Comparison of ENCODE assay signal across 1 cellular context in genomic region chr2:223865124-223865523, GRCh38.
TF ChIP-seq lines count a peak whose summit lies in the region.

No MANE protein-coding gene starts in this region.

TF ChIP-seq in GM23338, 12 proteins besides CTCF, POLR2A, EP300 and RAD21:
- TF ChIP-seq ZNF462 (CRISPR knock-in tag; IDR thresholded peaks at IDR 0.05), result no peak
- no peak for TF ChIP-seq NANOG (IDR thresholded peaks at IDR 0.05; ENCODE audit: borderline replicate concordance)
- TF ChIP-seq ZNF114 (CRISPR knock-in tag; IDR thresholded peaks at IDR 0.05), result no peak
- TF ChIP-seq EZH2phosphoT487 (IDR thresholded peaks at IDR 0.05; ENCODE audit: unreplicated experiment), result no peak
- no peak for TF ChIP-seq JUNB (IDR thresholded peaks at IDR 0.05; ENCODE audit: unreplicated experiment)
- no peak for TF ChIP-seq ETS1 (IDR thresholded peaks at IDR 0.05)
- no peak for TF ChIP-seq CREB1 (CRISPR knock-in tag; IDR thresholded peaks at IDR 0.05; ENCODE audit: low read depth)
- TF ChIP-seq REST (IDR thresholded peaks at IDR 0.05; ENCODE audit: unreplicated experiment), result no peak
- no peak for TF ChIP-seq EZH2 (IDR thresholded peaks at IDR 0.05; ENCODE audit: low read depth, unreplicated experiment)
- TF ChIP-seq ZNF331 (CRISPR knock-in tag; IDR thresholded peaks at IDR 0.05; ENCODE audit: low read depth), result no peak
- TF ChIP-seq POLR2AphosphoS5 (IDR thresholded peaks at IDR 0.05; ENCODE audit: low read depth), result no peak
- TF ChIP-seq STAT1 (IDR thresholded peaks at IDR 0.05; ENCODE audit: unreplicated experiment), result no peak
